21 cellular contexts compared by ENCODE assay signal in genomic region chr9:137234758-137235423, GRCh38. TPM values are rescaled to one million over a fixed set of nuclear protein-coding genes. Genes with fewer than 3 reads are reported as not detected.
"Had no signal": no experiment of that assay in that cellular context is flagged by ENCODE, and none has a peak within 500 bp of the region (broad histone marks: within the 10 kb centered on the region; RNA-seq: fewer than 3 reads in every experiment).

No MANE protein-coding gene starts in this region.

- H3K36me3 Mint-ChIP-seq: activated naive CD8-positive, alpha-beta T cell; naive thymus-derived CD8-positive, alpha-beta T cell had no signal

- H3K9me3 Mint-ChIP-seq: naive thymus-derived CD8-positive, alpha-beta T cell had no signal

- H3K9me3 ChIP-seq: prostate gland, spleen, suprapubic skin, upper lobe of right lung had no signal

- H3K4me3 ChIP-seq: lung, prostate gland, upper lobe of right lung had no signal

- H3K27ac ChIP-seq: prostate gland, spleen, suprapubic skin, upper lobe of right lung had no signal

- DNase-seq: activated CD4-positive, alpha-beta T cell treated with anti-CD3 and anti-CD28 coated beads, Interleukin-2, amount 50 U/mL, for 4 hours; activated gamma-delta T cell; activated T-cell treated with anti-CD3 and anti-CD28 coated beads, Interleukin-2, amount 50 U/mL, for 48 hours; amygdala; dermis blood vessel endothelial cell; left cardiac atrium; naive thymus-derived CD8-positive, alpha-beta T cell; spleen; stimulated activated CD4-positive, alpha-beta T cell treated with anti-CD3 and anti-CD28 coated beads, Interleukin-1b, Interleukin-23, amount 100 ng/mL, for 48 hours; stimulated activated naive CD4-positive, alpha-beta T cell treated with Interleukin-2 at 50 U/mL for 16 hours; T-helper 17 cell; upper lobe of right lung had no signal

- H3K27me3 Mint-ChIP-seq: activated naive CD8-positive, alpha-beta T cell had no signal

- H3K36me3 ChIP-seq: prostate gland, spleen, suprapubic skin, upper lobe of right lung had no signal

- H3K27ac Mint-ChIP-seq: activated naive CD8-positive, alpha-beta T cell; T-helper 17 cell had no signal

- ATAC-seq: left cardiac atrium; naive thymus-derived CD8-positive, alpha-beta T cell; sciatic nerve; T-helper 17 cell; upper lobe of right lung had no signal

- H3K4me3 Mint-ChIP-seq: activated naive CD8-positive, alpha-beta T cell; T-helper 17 cell had no signal

RNA-seq across cellular contexts. Expression of gene SLC34A3, which starts 4.2 kb away (rescaled TPM):
- total RNA-seq: cerebellum; dermis blood vessel endothelial cell; epithelial cell of proximal tubule; left cardiac atrium; mononuclear cell; naive thymus-derived CD8-positive, alpha-beta T cell; omental fat pad; sciatic nerve; spleen; T-helper 17 cell had no signal
- polyA plus RNA-seq: naive thymus-derived CD8-positive, alpha-beta T cell; spleen had no signal

RNA-seq across cellular contexts. Expression of gene RNF224, which starts 7.6 kb away (rescaled TPM):
- total RNA-seq: cerebellum, dermis blood vessel endothelial cell, epithelial cell of proximal tubule, left cardiac atrium, prostate gland, sciatic nerve, spleen, T-helper 17 cell had no signal
- polyA plus RNA-seq: naive thymus-derived CD8-positive, alpha-beta T cell; spleen had no signal

RNA-seq across cellular contexts. Expression of gene CYSRT1, which starts 9.9 kb away (rescaled TPM):
- total RNA-seq: sciatic nerve had no signal
- polyA plus RNA-seq: naive thymus-derived CD8-positive, alpha-beta T cell had no signal

RNA-seq across cellular contexts. Expression of gene RNF208, which starts 12.9 kb away (rescaled TPM):
- total RNA-seq: dermis blood vessel endothelial cell had no signal
- polyA plus RNA-seq: naive thymus-derived CD8-positive, alpha-beta T cell had no signal
